Comparison of ENCODE assay signal across 22 cellular contexts in genomic region chrX:154802838-154803410, GRCh38. TPM values are rescaled to one million over a fixed set of nuclear protein-coding genes. Genes with fewer than 3 reads are reported as not detected.
A peak's percentile ranks its signal among the peaks of the same experiment; 100 is the strongest.
DNase-seq lines count a peak whose midpoint lies in the region; ATAC-seq and TF ChIP-seq lines count a peak whose summit lies in the region.
"Had no signal": no experiment of that assay in that cellular context is flagged by ENCODE, and none has a peak within 500 bp of the region (broad histone marks: within the 10 kb centered on the region; RNA-seq: fewer than 3 reads in every experiment).

No MANE protein-coding gene starts in this region.

- H3K27ac ChIP-seq in KOPT-K1 (ENCODE audit: low read depth, low read length, poor library complexity, severe bottlenecking) (peak overlapping the region; percentile 74), adrenal gland (peak overlapping the region in 4 of 5 donors; percentile 15 to 46 (median 32)), spleen (peak overlapping the region; percentile 4 to 90 (median 78))
- H3K27ac ChIP-seq: A549 had no signal

- TF ChIP-seq CTCF in adrenal gland (IDR thresholded peaks at IDR 0.05) (no peak), spleen (IDR thresholded peaks at IDR 0.05 in 8 of 11, conservative IDR thresholded peaks at IDR 0.05 in 3 of 11) (no peak)

- 44 to 53% (median 47%) methylated on average over 3 of the region's 3 CpGs for WGBS in adrenal gland, 4 donors
- WGBS in spleen, 5 donors: 52 to 69% (median 59%) methylated on average over 3 of the region's 3 CpGs

- CTCF ChIA-PET in activated CD4-positive, alpha-beta T cell treated with anti-CD3 and anti-CD28 coated beads for 36 hours (lab: Charles Lee): no interaction called here

- no peak for ATAC-seq in activated CD4-positive, alpha-beta T cell treated with anti-CD3 and anti-CD28 coated beads for 36 hours
- ATAC-seq in HG03571 (IDR thresholded peaks at IDR 0.05; ENCODE audit: unreplicated experiment): no peak
- ATAC-seq: A549 had no signal

- H3K4me1 ChIP-seq in adrenal gland (replicated peaks in 1 of 2): peaks cover 8 to 41% of the 10 kb centered on the region in 2 donors
- H3K4me1 ChIP-seq in spleen: peaks cover 0 to 71% (median 35%) of the 10 kb centered on the region in 6 donors

- H3K27me3 ChIP-seq in adrenal gland (no peaks in the 10 kb centered on the region), spleen (replicated peaks in 1 of 7) (no peaks in the 10 kb centered on the region)
- H3K27me3 ChIP-seq: BE2C had no signal

- peak overlapping the region; percentile 58 for H3K27ac Mint-ChIP-seq in activated CD4-positive, alpha-beta T cell treated with anti-CD3 and anti-CD28 coated beads, Interleukin-2, amount 10 ng/mL, durations not matched to agents 24 days and 14 days
- H3K27ac Mint-ChIP-seq in activated CD4-positive, alpha-beta T cell treated with anti-CD3 and anti-CD28 coated beads for 36 hours: no peak overlapping the region
- H3K27ac Mint-ChIP-seq: IgD-negative memory B cell had no signal

- H3K36me3 Mint-ChIP-seq in activated CD4-positive, alpha-beta T cell treated with anti-CD3 and anti-CD28 coated beads, Interleukin-2, amount 10 ng/mL, durations not matched to agents 24 days and 14 days (ENCODE audit: low read depth): no peaks in the 10 kb centered on the region
- H3K36me3 Mint-ChIP-seq in activated CD4-positive, alpha-beta T cell treated with anti-CD3 and anti-CD28 coated beads for 36 hours (ENCODE audit: low read depth): no peaks in the 10 kb centered on the region

- POLR2A ChIA-PET in activated CD4-positive, alpha-beta T cell treated with anti-CD3 and anti-CD28 coated beads for 36 hours (lab: Charles Lee): no interaction called here

- no peaks in the 10 kb centered on the region for H3K27me3 Mint-ChIP-seq in activated CD4-positive, alpha-beta T cell treated with anti-CD3 and anti-CD28 coated beads, Interleukin-2, amount 10 ng/mL, durations not matched to agents 24 days and 14 days
- H3K27me3 Mint-ChIP-seq in activated CD4-positive, alpha-beta T cell treated with anti-CD3 and anti-CD28 coated beads for 36 hours: no peaks in the 10 kb centered on the region

- H3K4me1 Mint-ChIP-seq in activated CD4-positive, alpha-beta T cell treated with anti-CD3 and anti-CD28 coated beads, Interleukin-2, amount 10 ng/mL, durations not matched to agents 24 days and 14 days: peaks cover 55% of the 10 kb centered on the region
- peaks cover 54% of the 10 kb centered on the region for H3K4me1 Mint-ChIP-seq in activated CD4-positive, alpha-beta T cell treated with anti-CD3 and anti-CD28 coated beads for 36 hours

- H3K9me3 Mint-ChIP-seq in activated CD4-positive, alpha-beta T cell treated with anti-CD3 and anti-CD28 coated beads, Interleukin-2, amount 10 ng/mL, durations not matched to agents 24 days and 14 days: no peaks in the 10 kb centered on the region
- no peaks in the 10 kb centered on the region for H3K9me3 Mint-ChIP-seq in activated CD4-positive, alpha-beta T cell treated with anti-CD3 and anti-CD28 coated beads for 36 hours (ENCODE audit: low read depth)

- peak in 1 of 2 donors; percentile 37 for TF ChIP-seq POLR2A in adrenal gland (IDR thresholded peaks at IDR 0.05)
- no peak for TF ChIP-seq POLR2A in spleen (IDR thresholded peaks at IDR 0.05)

- H3K36me3 ChIP-seq in KOPT-K1 (ENCODE audit: insufficient read depth, low read length) (no peaks in the 10 kb centered on the region), adrenal gland (replicated peaks in 1 of 2) (no peaks in the 10 kb centered on the region), spleen (no peaks in the 10 kb centered on the region)
- H3K36me3 ChIP-seq: BE2C had no signal

- H3K4me3 Mint-ChIP-seq in activated CD4-positive, alpha-beta T cell treated with anti-CD3 and anti-CD28 coated beads, Interleukin-2, amount 10 ng/mL, durations not matched to agents 24 days and 14 days: peak overlapping the region; percentile 89
- H3K4me3 Mint-ChIP-seq in activated CD4-positive, alpha-beta T cell treated with anti-CD3 and anti-CD28 coated beads for 36 hours: no peak overlapping the region

- DNase-seq in activated CD4-positive, alpha-beta T cell treated with anti-CD3 and anti-CD28 coated beads, Interleukin-2, amount 10 ng/mL, durations not matched to agents 24 days and 14 days: no peak
- DNase-seq in activated CD4-positive, alpha-beta T cell treated with anti-CD3 and anti-CD28 coated beads for 36 hours: no peak
- DNase-seq in adrenal gland: peak in 3 of 7 donors; percentile 35 to 50 (median 36)
- DNase-seq in spleen: no peak
- DNase-seq in activated CD4-positive, CD25-positive, alpha-beta regulatory T cell treated with anti-CD3 and anti-CD28 coated beads, Interleukin-2, amount 50 U/mL, for 72 hours: no peak
- no peak for DNase-seq in HuH-7 (ENCODE audit: low spot score)
- DNase-seq: activated effector memory CD4-positive, alpha-beta T cell treated with Interleukin-2 at 50 U/mL for 16 hours; BE2C; dermis blood vessel endothelial cell; hypothalamus; NCI-H187; NCI-H226; T1000 had no signal

- H3K4me3 ChIP-seq in adrenal gland: no peak overlapping the region
- H3K4me3 ChIP-seq in spleen: peak overlapping the region in 2 of 8 donors; percentile 72 to 87
- H3K4me3 ChIP-seq: A549, lung had no signal

- intact Hi-C loops in activated CD4-positive, alpha-beta T cell treated with anti-CD3 and anti-CD28 coated beads, Interleukin-2, amount 10 ng/mL, durations not matched to agents 24 days and 14 days (cut with micrococcal nuclease): loop anchor here (5.0 kb wide), 1 partner anchor 86 kb away; no protein-coding TSS in a partner anchor
- intact Hi-C loops in activated CD4-positive, alpha-beta T cell treated with anti-CD3 and anti-CD28 coated beads for 36 hours (cut with DNase I, micrococcal nuclease): loop anchor here in 1 of 2 experiments (10.0 kb wide), 1 partner anchor 222 kb away; the partner anchor contains the start of genes F8 and FUNDC2
- intact Hi-C loops in adrenal gland (cut with DNase I) (no loop called here), spleen (cut with DNase I; ENCODE audit: low total_unique reads) (no loop called here)

- H3K9me3 ChIP-seq in KOPT-K1 (ENCODE audit: insufficient read depth, low read length, poor library complexity, severe bottlenecking): peaks cover 7% of the 10 kb centered on the region
- no peaks in the 10 kb centered on the region for H3K9me3 ChIP-seq in adrenal gland (replicated peaks in 1 of 3)
- H3K9me3 ChIP-seq in spleen: peaks cover 0 to 9% (median 0%) of the 10 kb centered on the region in 8 donors
- H3K9me3 ChIP-seq: A549, BE2C had no signal

RNA-seq across cellular contexts. Expression of gene MPP1, which starts 2.4 kb away (rescaled TPM):
- total RNA-seq in activated CD4-positive, alpha-beta T cell treated with anti-CD3 and anti-CD28 coated beads, Interleukin-2, amount 10 ng/mL, durations not matched to agents 24 days and 14 days: 22.4 and 25.6 TPM in 2 replicates
- total RNA-seq in activated CD4-positive, alpha-beta T cell treated with anti-CD3 and anti-CD28 coated beads for 36 hours: 10 to 100 TPM; 24.1 to 27.6 TPM
- total RNA-seq in adrenal gland (100 to 1,000 TPM in 1 of 8 donors, 10 to 100 TPM in 7; 47.3 to 188 (median 59.6) TPM), spleen (100 to 1,000 TPM in 3 of 7 donors, 10 to 100 TPM in 4; 76.5 to 122 (median 90.7) TPM)
- polyA plus RNA-seq in adrenal gland (10 to 100 TPM; 34.4 to 60.8 (median 53.0) TPM), spleen (10 to 100 TPM; 24.3 to 45.9 (median 31.8) TPM)

RNA-seq across cellular contexts. Expression of gene SMIM9, which starts 31.5 kb away (rescaled TPM):
- total RNA-seq in activated CD4-positive, alpha-beta T cell treated with anti-CD3 and anti-CD28 coated beads, Interleukin-2, amount 10 ng/mL, durations not matched to agents 24 days and 14 days: not detected in 2 replicates
- not detected for total RNA-seq in activated CD4-positive, alpha-beta T cell treated with anti-CD3 and anti-CD28 coated beads for 36 hours
- not detected for total RNA-seq in adrenal gland
- not detected for polyA plus RNA-seq in adrenal gland
- total RNA-seq in spleen: 1 to 10 TPM in 2 of 7 donors, not detected in 5; 1.3 to 4.9 TPM
- polyA plus RNA-seq in spleen: not detected
- total RNA-seq: cardiac septum, dermis blood vessel endothelial cell, fibroblast of villous mesenchyme, osteoblast, urinary bladder had no signal
- polyA plus RNA-seq: A549, IgD-negative memory B cell, lung, urinary bladder had no signal

RNA-seq across cellular contexts. Expression of gene DKC1, which starts 40.3 kb away (rescaled TPM):
- 183 and 196 TPM in 2 replicates for total RNA-seq in activated CD4-positive, alpha-beta T cell treated with anti-CD3 and anti-CD28 coated beads, Interleukin-2, amount 10 ng/mL, durations not matched to agents 24 days and 14 days
- 100 to 1,000 TPM; 126 to 130 TPM for total RNA-seq in activated CD4-positive, alpha-beta T cell treated with anti-CD3 and anti-CD28 coated beads for 36 hours
- 10 to 100 TPM; 20.2 to 48.6 (median 27.2) TPM for total RNA-seq in adrenal gland
- polyA plus RNA-seq in adrenal gland: 100 to 1,000 TPM in 1 of 3 donors, 10 to 100 TPM in 2; 22.0 to 111 (median 37.4) TPM
- 10 to 100 TPM; 32.0 to 54.4 (median 39.3) TPM for total RNA-seq in spleen
- polyA plus RNA-seq in spleen: 10 to 100 TPM; 34.0 to 42.7 (median 38.8) TPM

RNA-seq across cellular contexts. Expression of gene GAB3, which starts 52.0 kb away (rescaled TPM):
- total RNA-seq in activated CD4-positive, alpha-beta T cell treated with anti-CD3 and anti-CD28 coated beads, Interleukin-2, amount 10 ng/mL, durations not matched to agents 24 days and 14 days: 3.5 and 3.6 TPM in 2 replicates
- total RNA-seq in activated CD4-positive, alpha-beta T cell treated with anti-CD3 and anti-CD28 coated beads for 36 hours: 1 to 10 TPM; 2.1 to 2.9 TPM
- 10 to 100 TPM in 1 of 8 donors, 1 to 10 TPM in 7; 4.0 to 11.8 (median 5.7) TPM for total RNA-seq in adrenal gland
- 1 to 10 TPM; 2.6 to 8.2 (median 3.5) TPM for polyA plus RNA-seq in adrenal gland
- 10 to 100 TPM; 22.1 to 40.3 (median 36.1) TPM for total RNA-seq in spleen
- polyA plus RNA-seq in spleen: 1 to 10 TPM; 7.4 to 8.4 (median 7.9) TPM
